Comparison of ENCODE assay signal across 21 cellular contexts in genomic region chr5:161169776-161170175, GRCh38.
"Had no signal": no experiment of that assay in that cellular context is flagged by ENCODE, and none has a peak within 500 bp of the region (broad histone marks: within the 10 kb centered on the region; RNA-seq: fewer than 3 reads in every experiment).

No MANE protein-coding gene starts in this region.

- FAIRE-seq: small intestine, urothelium cell line had no signal

- ATAC-seq: natural killer cell; psoas muscle; right cardiac atrium; right lobe of liver; stimulated activated effector memory CD8-positive, alpha-beta T cell treated with anti-CD3 and anti-CD28 coated beads, Interleukin-12 subunit alpha, Interleukin-12 subunit beta, amount 100 ng/mL, for 72 hours; stimulated activated naive B cell treated with anti-CD40 and anti-IgM and Interleukin-4, amounts not matched to agents 10 μg/mL and 1 μg/mL and 100 μg/mL, for 72 hours had no signal

- DNase-seq: natural killer cell; occipital lobe; ovary; posterior cingulate gyrus; psoas muscle; right cardiac atrium; right lobe of liver; sigmoid colon; small intestine; stimulated activated CD4-positive, alpha-beta T cell treated with anti-CD3 and anti-CD28 coated beads, Interleukin-15, amount 100 ng/mL, for 24 hours; stimulated activated CD4-positive, alpha-beta T cell treated with anti-CD3 and anti-CD28 coated beads, Interleukin-2, amount 100 ng/mL, for 24 hours; stimulated activated CD4-positive, alpha-beta T cell treated with anti-CD3 and anti-CD28 coated beads, Interleukin-2, amount 100 ng/mL, for 48 hours; stimulated activated CD4-positive, alpha-beta T cell treated with anti-CD3 and anti-CD28 coated beads, Interleukin-4, amount 100 ng/mL, for 24 hours; stimulated activated naive B cell treated with anti-CD40 and anti-IgM and Interleukin-4, amounts not matched to agents 10 μg/mL and 1 μg/mL and 100 μg/mL, for 72 hours; stimulated activated naive CD4-positive, alpha-beta T cell treated with Interleukin-2 at 50 U/mL for 16 hours; stomach; thyroid gland; trophoblast cell; upper lobe of left lung had no signal
